27 cellular contexts compared by ENCODE assay signal in the genomic region with DNA sequence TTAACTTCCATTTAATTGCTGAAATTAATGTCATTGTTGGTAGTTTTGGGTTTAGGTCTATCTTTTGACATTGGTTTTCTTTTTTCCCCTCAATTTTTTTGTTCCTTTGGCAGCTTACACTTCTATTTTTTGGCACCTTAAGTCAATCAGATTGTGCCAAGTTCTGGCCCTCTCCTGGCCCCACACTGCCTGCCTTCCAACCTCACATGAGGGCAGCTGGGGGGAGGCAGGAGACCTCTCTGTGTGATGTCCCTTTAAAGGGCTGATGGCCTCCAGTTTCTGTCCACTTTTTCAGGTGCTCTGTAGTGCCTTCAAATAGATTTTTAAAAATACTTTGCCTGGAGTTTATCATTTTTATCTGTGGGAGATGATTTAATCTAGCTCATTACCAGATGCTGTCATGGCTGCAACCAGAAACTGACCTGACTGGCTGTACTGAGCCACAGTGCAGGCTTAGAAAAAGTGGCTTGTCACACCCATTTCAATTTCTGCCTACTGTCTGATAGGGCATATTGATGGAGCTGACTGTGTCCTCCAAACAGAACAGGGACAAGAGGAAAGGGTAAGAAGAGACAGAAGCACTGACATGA.
"Had no signal": no experiment of that assay in that cellular context is flagged by ENCODE, and none has a peak within 500 bp of the region (broad histone marks: within the 10 kb centered on the region; RNA-seq: fewer than 3 reads in every experiment).

No MANE protein-coding gene starts in this region.

- H3K9me3 ChIP-seq: left ventricle myocardium inferior, neutrophil, ovary, right lobe of liver, upper lobe of right lung had no signal

- ATAC-seq: activated CD8-positive, alpha-beta memory T cell treated with anti-CD3 and anti-CD28 coated beads, Interleukin-2, amount 10 ng/mL, durations not matched to agents 7 days and 5 days; activated CD8-positive, alpha-beta T cell treated with anti-CD3 and anti-CD28 coated beads, Interleukin-2, amount 10 ng/mL, durations not matched to agents 7 days and 5 days; activated T-cell treated with anti-CD3 and anti-CD28 coated beads, Interleukin-2, amount 50 U/mL, for 72 hours; right lobe of liver; upper lobe of right lung had no signal

- H3K36me3 Mint-ChIP-seq: activated CD8-positive, alpha-beta memory T cell treated with anti-CD3 and anti-CD28 coated beads, Interleukin-2, amount 10 ng/mL, durations not matched to agents 7 days and 5 days had no signal

- H3K9me3 Mint-ChIP-seq: activated T-cell treated with anti-CD3 and anti-CD28 coated beads, Interleukin-2, amount 50 U/mL, for 72 hours; naive B cell; nephron progenitor cell; stimulated activated naive CD8-positive, alpha-beta T cell treated with anti-CD3 and anti-CD28 coated beads, Interleukin-15, Interleukin-2, amounts not matched to agents 100 ng/mL and 50 ng/mL, for 24 hours had no signal

- H3K27ac Mint-ChIP-seq: activated CD8-positive, alpha-beta memory T cell treated with anti-CD3 and anti-CD28 coated beads, Interleukin-2, amount 10 ng/mL, durations not matched to agents 7 days and 5 days; activated CD8-positive, alpha-beta T cell treated with anti-CD3 and anti-CD28 coated beads, Interleukin-2, amount 10 ng/mL, durations not matched to agents 7 days and 5 days; activated naive CD8-positive, alpha-beta T cell; activated T-cell treated with anti-CD3 and anti-CD28 coated beads, Interleukin-2, amount 50 U/mL, for 72 hours; nephron progenitor cell; progenitor cell of endocrine pancreas; stimulated activated naive CD8-positive, alpha-beta T cell treated with anti-CD3 and anti-CD28 coated beads, Interleukin-15, Interleukin-2, amounts not matched to agents 100 ng/mL and 50 ng/mL, for 24 hours had no signal

- H3K4me3 Mint-ChIP-seq: activated CD8-positive, alpha-beta memory T cell treated with anti-CD3 and anti-CD28 coated beads, Interleukin-2, amount 10 ng/mL, durations not matched to agents 7 days and 5 days; activated CD8-positive, alpha-beta T cell treated with anti-CD3 and anti-CD28 coated beads, Interleukin-2, amount 10 ng/mL, durations not matched to agents 7 days and 5 days; activated naive CD8-positive, alpha-beta T cell; activated T-cell treated with anti-CD3 and anti-CD28 coated beads, Interleukin-2, amount 50 U/mL, for 72 hours; naive B cell; nephron progenitor cell; stimulated activated naive CD8-positive, alpha-beta T cell treated with anti-CD3 and anti-CD28 coated beads, Interleukin-15, Interleukin-2, amounts not matched to agents 100 ng/mL and 50 ng/mL, for 24 hours had no signal

- H3K4me1 ChIP-seq: right lobe of liver had no signal

- H3K27ac ChIP-seq: brain microvascular endothelial cell, left ventricle myocardium inferior, neutrophil, ovary, right lobe of liver, upper lobe of right lung had no signal

- H3K27me3 Mint-ChIP-seq: activated CD8-positive, alpha-beta memory T cell treated with anti-CD3 and anti-CD28 coated beads, Interleukin-2, amount 10 ng/mL, durations not matched to agents 7 days and 5 days; activated naive CD8-positive, alpha-beta T cell; naive B cell; progenitor cell of endocrine pancreas; stimulated activated naive CD8-positive, alpha-beta T cell treated with anti-CD3 and anti-CD28 coated beads, Interleukin-15, Interleukin-2, amounts not matched to agents 100 ng/mL and 50 ng/mL, for 24 hours had no signal

- H3K36me3 ChIP-seq: brain microvascular endothelial cell, left ventricle myocardium inferior, neutrophil, ovary, upper lobe of right lung had no signal

- H3K4me1 Mint-ChIP-seq: activated CD8-positive, alpha-beta memory T cell treated with anti-CD3 and anti-CD28 coated beads, Interleukin-2, amount 10 ng/mL, durations not matched to agents 7 days and 5 days; naive B cell had no signal

- H3K4me3 ChIP-seq: left ventricle myocardium inferior, lung, ovary, right lobe of liver, upper lobe of right lung had no signal

- H3K27me3 ChIP-seq: brain microvascular endothelial cell, neutrophil, ovary, right lobe of liver, upper lobe of right lung had no signal

- DNase-seq: activated CD4-positive, alpha-beta T cell treated with anti-CD3 and anti-CD28 coated beads for 1 hour; activated CD4-positive, alpha-beta T cell treated with anti-CD3 and anti-CD28 coated beads, Interleukin-2, amount 50 U/mL, for 1 hour; activated CD8-positive, alpha-beta memory T cell treated with anti-CD3 and anti-CD28 coated beads, Interleukin-2, amount 10 ng/mL, durations not matched to agents 7 days and 5 days; activated CD8-positive, alpha-beta T cell treated with anti-CD3 and anti-CD28 coated beads, Interleukin-2, amount 10 ng/mL, durations not matched to agents 7 days and 5 days; activated effector memory CD4-positive, alpha-beta T cell treated with Interleukin-2 at 50 U/mL for 16 hours; activated naive CD4-positive, alpha-beta T cell treated with Interleukin-2 at 50 U/mL for 16 hours; activated T-cell treated with anti-CD3 and anti-CD28 coated beads for 4 hours; activated T-cell treated with anti-CD3 and anti-CD28 coated beads, Interleukin-2, amount 50 U/mL, for 72 hours; anterior cingulate cortex; brain microvascular endothelial cell; dermis blood vessel endothelial cell; effector CD4-positive, alpha-beta T cell; left ventricle myocardium inferior; naive B cell; nephron progenitor cell; ovary; stimulated activated CD4-positive, alpha-beta T cell treated with anti-CD3 and anti-CD28 coated beads, Interleukin-2, amount 100 ng/mL, for 48 hours; substantia nigra; T-helper 1 cell; T-helper 9 cell; upper lobe of right lung had no signal
